In genomic region chr9:72351538-72352453, GRCh38 we compare ENCODE assay signal across 12 cellular contexts. TPM values are rescaled to one million over a fixed set of nuclear protein-coding genes. Genes with fewer than 3 reads are reported as not detected.
A peak's percentile ranks its signal among the peaks of the same experiment; 100 is the strongest.
DNase-seq lines count a peak whose midpoint lies in the region; ATAC-seq lines count a peak whose summit lies in the region.
"Had no signal": no experiment of that assay in that cellular context is flagged by ENCODE, and none has a peak within 500 bp of the region (broad histone marks: within the 10 kb centered on the region; RNA-seq: fewer than 3 reads in every experiment).

No MANE protein-coding gene starts in this region.

- peaks cover 2 to 3% of the 10 kb centered on the region in 2 donors for H3K4me1 Mint-ChIP-seq in effector memory CD8-positive, alpha-beta T cell (ENCODE audit: low read depth in 2 of 2)

- H3K4ac ChIP-seq in mesenchymal stem cell (ENCODE audit: low read depth in 1 of 2, low read length in 2 of 2): no peak overlapping the region

- peaks cover 1% of the 10 kb centered on the region for H3K4me1 ChIP-seq in mesenchymal stem cell (ENCODE audit: control insufficient read depth, insufficient read depth, low read depth, low read length)

- no peak overlapping the region for H4K8ac ChIP-seq in mesenchymal stem cell (ENCODE audit: low read length)

- 92% methylated on average over 13 of the region's 15 CpGs for WGBS in mesenchymal stem cell

- no peak overlapping the region for H3K18ac ChIP-seq in mesenchymal stem cell (ENCODE audit: low read depth in 1 of 2, low read length in 2 of 2)

- H3K36me3 ChIP-seq in MG63 (peaks cover 33% of the 10 kb centered on the region), mesenchymal stem cell (ENCODE audit: control insufficient read depth in 1 of 2, insufficient read depth in 2 of 2, low read depth in 1 of 2, low read length in 2 of 2) (peaks cover 0 to 48% of the 10 kb centered on the region in 2 experiments)

- peaks cover 54% of the 10 kb centered on the region for H3K36me3 Mint-ChIP-seq in effector memory CD8-positive, alpha-beta T cell (ENCODE audit: insufficient read depth)

- H3K27me3 Mint-ChIP-seq in effector memory CD8-positive, alpha-beta T cell: no peaks in the 10 kb centered on the region

- in situ Hi-C loops in KBM-7 (cut with MboI; ENCODE audit: low pct_unique_long_range_greater_than_20kb, low sequenced_read_pairs): no loop called here

- no peak overlapping the region for H2BK12ac ChIP-seq in mesenchymal stem cell (ENCODE audit: low read length in 2 of 2)

- H2AFZ ChIP-seq in mesenchymal stem cell (ENCODE audit: low read depth, low read length): no peak overlapping the region

- no peak overlapping the region for H4K91ac ChIP-seq in mesenchymal stem cell (ENCODE audit: low read length)

- no peaks in the 10 kb centered on the region for H3K9me3 ChIP-seq in MG63
- H3K9me3 ChIP-seq in mesenchymal stem cell (ENCODE audit: control insufficient read depth, low read length): no peaks in the 10 kb centered on the region
- H3K9me3 ChIP-seq: pancreas, SJSA1, thyroid gland had no signal

- H2BK15ac ChIP-seq in mesenchymal stem cell (ENCODE audit: low read depth, poor library complexity, severe bottlenecking): no peak overlapping the region

- DNase-seq in EL (peak; percentile 72), MG63 (peak; percentile 80), mesenchymal stem cell (peak; percentile 77), KBM-7 (no peak), HUDEP-2 (lab: John Stamatoyannopoulos, UW; ENCODE audit: unreplicated experiment in 76 of 76) (no peak)
- no peak for DNase-seq in effector memory CD8-positive, alpha-beta T cell
- DNase-seq: activated CD4-positive, alpha-beta T cell treated with anti-CD3 and anti-CD28 coated beads, Interleukin-2, amount 50 U/mL, for 48 hours; pancreas had no signal

- no peak overlapping the region for H3K9ac ChIP-seq in mesenchymal stem cell (ENCODE audit: low read length)

- H3K4me3 Mint-ChIP-seq in effector memory CD8-positive, alpha-beta T cell: no peak overlapping the region

- peak overlapping the region; percentile 28 to 66 for H3K27ac Mint-ChIP-seq in effector memory CD8-positive, alpha-beta T cell

- no peak overlapping the region for H2BK120ac ChIP-seq in mesenchymal stem cell (ENCODE audit: low read depth, low read length)

- ATAC-seq in effector memory CD8-positive, alpha-beta T cell (replicated peaks): no peak
- ATAC-seq in GM21528 (IDR thresholded peaks at IDR 0.05; ENCODE audit: low FRiP score, unreplicated experiment): no peak
- no peak for ATAC-seq in HG03045 (IDR thresholded peaks at IDR 0.05; ENCODE audit: unreplicated experiment)

- no peak overlapping the region for H2BK5ac ChIP-seq in mesenchymal stem cell (ENCODE audit: low read depth, low read length, poor library complexity, severe bottlenecking)

- H3K14ac ChIP-seq in mesenchymal stem cell (ENCODE audit: low read length in 2 of 2): no peak overlapping the region

- no peak overlapping the region for H3K4me3 ChIP-seq in MG63
- H3K4me3 ChIP-seq in mesenchymal stem cell (ENCODE audit: insufficient read depth in 1 of 2, low read depth in 1 of 2, low read length in 2 of 2): no peak overlapping the region
- H3K4me3 ChIP-seq: pancreas, SJSA1, thyroid gland had no signal

- H3K27me3 ChIP-seq in MG63 (no peaks in the 10 kb centered on the region), mesenchymal stem cell (ENCODE audit: control insufficient read depth in 1 of 2, insufficient read depth in 1 of 2, low read length in 2 of 2) (no peaks in the 10 kb centered on the region)
- H3K27me3 ChIP-seq: pancreas, SJSA1, thyroid gland had no signal

- no peak overlapping the region for H2AK5ac ChIP-seq in mesenchymal stem cell (ENCODE audit: low read length, severe bottlenecking)

- H3K27ac ChIP-seq in mesenchymal stem cell (ENCODE audit: low read length, poor library complexity, severe bottlenecking): no peak overlapping the region
- H3K27ac ChIP-seq: pancreas, SJSA1, thyroid gland had no signal

- H3K9me3 Mint-ChIP-seq in effector memory CD8-positive, alpha-beta T cell: no peaks in the 10 kb centered on the region

- no peak overlapping the region for H3K4me2 ChIP-seq in mesenchymal stem cell (ENCODE audit: low read length, poor library complexity, severe bottlenecking)

- no peaks in the 10 kb centered on the region for H3K79me1 ChIP-seq in mesenchymal stem cell (replicated peaks; ENCODE audit: low read length, poor library complexity, severe bottlenecking)

- no peak overlapping the region for H3K23ac ChIP-seq in mesenchymal stem cell (ENCODE audit: low read length in 2 of 2)

RNA-seq across cellular contexts. Expression of gene ZFAND5, which starts 13.2 kb away (rescaled TPM):
- 44.2 and 79.3 TPM in 2 replicates for total RNA-seq in MG63 (2014; rRNA removed; shearing (Covaris generic); ENCODE audit: low replicate concordance)
- polyA plus RNA-seq in mesenchymal stem cell (2013, experiment 1 of 2): 183 TPM
- polyA plus RNA-seq in mesenchymal stem cell (2013, experiment 2 of 2): 181 TPM

Comparison
In these comparisons a context has a peak if more than half of its experiments do, and no peak if none do; other contexts are left out.
1. DNase-seq: peak in EL (single experiment), MG63 (single experiment) and mesenchymal stem cell (single experiment); none in effector memory CD8-positive, alpha-beta T cell (0 of 3), KBM-7 (single experiment) and HUDEP-2 (0 of 76).